Comparison of ENCODE assay signal across 27 cellular contexts in the genomic region with DNA sequence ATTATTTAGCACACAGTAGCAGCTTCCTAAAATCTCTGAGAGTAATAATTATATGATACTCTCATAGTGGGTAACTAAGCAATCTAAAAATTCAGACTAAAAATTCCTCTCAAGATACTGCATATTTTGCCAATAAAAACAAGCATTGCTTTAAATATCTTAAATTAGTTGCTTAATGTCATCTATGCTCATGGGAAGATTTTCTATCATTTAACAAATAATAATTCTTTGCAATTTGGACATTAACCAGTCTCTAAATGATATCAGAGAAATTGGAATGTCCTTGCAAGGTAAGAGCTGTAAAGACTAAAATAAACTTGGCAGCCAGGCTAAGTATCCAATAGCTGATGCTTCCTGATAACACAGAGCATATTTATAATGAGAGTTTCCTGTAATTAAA.
DNase-seq lines count a peak whose midpoint lies in the region; ATAC-seq and TF ChIP-seq lines count a peak whose summit lies in the region.
"Had no signal": no experiment of that assay in that cellular context is flagged by ENCODE, and none has a peak within 500 bp of the region (broad histone marks: within the 10 kb centered on the region; RNA-seq: fewer than 3 reads in every experiment).

No MANE protein-coding gene starts in this region.

- H3K9ac ChIP-seq in SK-N-SH: no peak overlapping the region
- H3K9ac ChIP-seq: BLaER1; BLaER1 treated with 17β-estradiol and CSF1 and Interleukin-3, amounts not matched to agents 10 nM and 100 nM had no signal

- H3K4me3 ChIP-seq in SK-N-SH (ENCODE audit: low read depth in 2 of 2, low read length in 1 of 2): no peak overlapping the region
- H3K4me3 ChIP-seq: A549; BLaER1; BLaER1 treated with 17β-estradiol and CSF1 and Interleukin-3, amounts not matched to agents 10 nM and 100 nM had no signal

- no peak overlapping the region for H3K27ac ChIP-seq in SK-N-SH (ENCODE audit: low read depth in 2 of 2, low read length in 1 of 2)
- H3K27ac ChIP-seq: 22Rv1; A549; BLaER1; BLaER1 treated with 17β-estradiol and CSF1 and Interleukin-3, amounts not matched to agents 10 nM and 100 nM; C4-2B had no signal

- H3K79me2 ChIP-seq in SK-N-SH (ENCODE audit: insufficient read depth): no peaks in the 10 kb centered on the region

- H4K20me1 ChIP-seq in SK-N-SH (ENCODE audit: insufficient read depth): no peaks in the 10 kb centered on the region
- H4K20me1 ChIP-seq: BLaER1; BLaER1 treated with 17β-estradiol and CSF1 and Interleukin-3, amounts not matched to agents 10 nM and 100 nM had no signal

- H3F3A ChIP-seq in SK-N-SH (replicated peaks; ENCODE audit: insufficient read depth): no peaks in the 10 kb centered on the region

- no peak for DNase-seq in SK-N-SH
- DNase-seq: 8988T; ACHN; AML-193; BE2C; C1 segment of cervical spinal cord; Caco-2; Calu3; CD4-positive, alpha-beta memory T cell; CD4-positive, alpha-beta T cell; CD4-positive, CD25-positive, alpha-beta regulatory T cell; CD8-positive, alpha-beta memory T cell; CD8-positive, alpha-beta T cell; COR-L47; DMS 273 treated with DMSO at 0.1 percent for 48 hours; DMS153; DMS53; DMS79; DMS79 treated with DMSO at 0.1 percent for 48 hours; DND-41; EL had no signal

- no peaks in the 10 kb centered on the region for H3K4me1 ChIP-seq in SK-N-SH (ENCODE audit: control insufficient read depth in 1 of 2, insufficient read depth in 2 of 2, low read depth in 1 of 2, low read length in 1 of 2)
- H3K4me1 ChIP-seq: A549; BE2C; BLaER1; BLaER1 treated with 17β-estradiol and CSF1 and Interleukin-3, amounts not matched to agents 10 nM and 100 nM; Caco-2 had no signal

- no peak for TF ChIP-seq CTCF in SK-N-SH (IDR thresholded peaks at IDR 0.05)

- TF ChIP-seq RAD21 in SK-N-SH (IDR thresholded peaks at IDR 0.05; ENCODE audit: low read length): no peak

- no peak overlapping the region for H2AFZ ChIP-seq in SK-N-SH (ENCODE audit: low read depth)

- no peaks in the 10 kb centered on the region for H3K36me3 ChIP-seq in SK-N-SH (replicated peaks in 1 of 2; ENCODE audit: control insufficient read depth in 1 of 2, insufficient read depth in 2 of 2, low read length in 1 of 2)
- H3K36me3 ChIP-seq: BE2C; BLaER1; BLaER1 treated with 17β-estradiol and CSF1 and Interleukin-3, amounts not matched to agents 10 nM and 100 nM had no signal

- CTCF ChIA-PET in SK-N-SH (lab: Yijun Ruan, JAX): interaction anchor here (1.0 to 1.5 kb wide), 2 partner anchors 10 to 17 kb away, joined by 3 to 5 read pairs; no protein-coding TSS in a partner anchor

- no peaks in the 10 kb centered on the region for H3K9me2 ChIP-seq in SK-N-SH

- TF ChIP-seq EP300 in SK-N-SH (IDR thresholded peaks at IDR 0.05; ENCODE audit: borderline replicate concordance in 1 of 2, low read depth in 1 of 2, low read length in 1 of 2): no peak

- H3K9me3 ChIP-seq in SK-N-SH: no peaks in the 10 kb centered on the region
- H3K9me3 ChIP-seq: A549; BE2C; BLaER1; BLaER1 treated with 17β-estradiol and CSF1 and Interleukin-3, amounts not matched to agents 10 nM and 100 nM; Caco-2 had no signal

- no peak overlapping the region for H3K4me2 ChIP-seq in SK-N-SH
- H3K4me2 ChIP-seq: A549; BLaER1; BLaER1 treated with 17β-estradiol and CSF1 and Interleukin-3, amounts not matched to agents 10 nM and 100 nM had no signal

- ATAC-seq in SK-N-SH treated with all-trans-retinoic acid at 6 μM for 48 hours: no peak
- ATAC-seq: A549; CD8-positive, alpha-beta T cell had no signal

- POLR2A ChIA-PET in SK-N-SH (lab: Yijun Ruan, JAX): no interaction called here

- H3K27me3 ChIP-seq in SK-N-SH (ENCODE audit: insufficient read depth): no peaks in the 10 kb centered on the region
- H3K27me3 ChIP-seq: BLaER1; BLaER1 treated with 17β-estradiol and CSF1 and Interleukin-3, amounts not matched to agents 10 nM and 100 nM had no signal

TF ChIP-seq in SK-N-SH treated with all-trans-retinoic acid at 6 μM for 48 hours, 23 proteins besides CTCF, POLR2A, EP300 and RAD21:
- TF ChIP-seq ISL1 (CRISPR knock-in tag; IDR thresholded peaks at IDR 0.05) (peak; percentile 91), GLIS3 (CRISPR knock-in tag; IDR thresholded peaks at IDR 0.05) (no peak)
- TF ChIP-seq, protein P1, sequence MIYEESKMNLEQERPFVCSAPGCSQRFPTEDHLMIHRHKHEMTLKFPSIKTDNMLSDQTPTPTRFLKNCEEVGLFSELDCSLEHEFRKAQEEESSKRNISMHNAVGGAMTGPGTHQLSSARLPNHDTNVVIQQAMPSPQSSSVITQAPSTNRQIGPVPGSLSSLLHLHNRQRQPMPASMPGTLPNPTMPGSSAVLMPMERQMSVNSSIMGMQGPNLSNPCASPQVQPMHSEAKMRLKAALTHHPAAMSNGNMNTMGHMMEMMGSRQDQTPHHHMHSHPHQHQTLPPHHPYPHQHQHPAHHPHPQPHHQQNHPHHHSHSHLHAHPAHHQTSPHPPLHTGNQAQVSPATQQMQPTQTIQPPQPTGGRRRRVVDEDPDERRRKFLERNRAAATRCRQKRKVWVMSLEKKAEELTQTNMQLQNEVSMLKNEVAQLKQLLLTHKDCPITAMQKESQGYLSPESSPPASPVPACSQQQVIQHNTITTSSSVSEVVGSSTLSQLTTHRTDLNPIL (CRISPR knock-in tag; IDR thresholded peaks at IDR 0.05; ENCODE audit: low read depth): no peak

TF ChIP-seq in SK-N-SH, 30 proteins besides CTCF, POLR2A, EP300 and RAD21 (continues in another document):
- TF ChIP-seq FOXM1 (IDR thresholded peaks at IDR 0.05; ENCODE audit: low read depth): no peak
- TF ChIP-seq POLR2AphosphoS5 (IDR thresholded peaks at IDR 0.05; ENCODE audit: low read depth, low read length): no peak
- TF ChIP-seq SMC3 (IDR thresholded peaks at IDR 0.05; ENCODE audit: low read depth, low read length): no peak
- TF ChIP-seq PBX3 (IDR thresholded peaks at IDR 0.05): no peak
- TF ChIP-seq FOXJ3 (CRISPR knock-in tag; IDR thresholded peaks at IDR 0.05): no peak
- TF ChIP-seq USF1 (IDR thresholded peaks at IDR 0.05; ENCODE audit: borderline replicate concordance, low read depth): no peak
- TF ChIP-seq RXRA (IDR thresholded peaks at IDR 0.05; ENCODE audit: borderline replicate concordance, low read depth): no peak
- no peak for TF ChIP-seq RCOR1 (IDR thresholded peaks at IDR 0.05; ENCODE audit: low read length)
- TF ChIP-seq TAF1 (IDR thresholded peaks at IDR 0.05; ENCODE audit: borderline replicate concordance, low read depth, low read length): no peak
- no peak for TF ChIP-seq REST (IDR thresholded peaks at IDR 0.05; ENCODE audit: low read depth, low read length)
- TF ChIP-seq TCF12 (IDR thresholded peaks at IDR 0.05): no peak
- no peak for TF ChIP-seq NFIC (IDR thresholded peaks at IDR 0.05; ENCODE audit: borderline replicate concordance)
- no peak for TF ChIP-seq MXI1 (IDR thresholded peaks at IDR 0.05; ENCODE audit: low read depth, low read length)
- TF ChIP-seq GATA2 (CRISPR knock-in tag; IDR thresholded peaks at IDR 0.05): no peak
